ENCODE assay signal across 20 cellular contexts in the genomic region with DNA sequence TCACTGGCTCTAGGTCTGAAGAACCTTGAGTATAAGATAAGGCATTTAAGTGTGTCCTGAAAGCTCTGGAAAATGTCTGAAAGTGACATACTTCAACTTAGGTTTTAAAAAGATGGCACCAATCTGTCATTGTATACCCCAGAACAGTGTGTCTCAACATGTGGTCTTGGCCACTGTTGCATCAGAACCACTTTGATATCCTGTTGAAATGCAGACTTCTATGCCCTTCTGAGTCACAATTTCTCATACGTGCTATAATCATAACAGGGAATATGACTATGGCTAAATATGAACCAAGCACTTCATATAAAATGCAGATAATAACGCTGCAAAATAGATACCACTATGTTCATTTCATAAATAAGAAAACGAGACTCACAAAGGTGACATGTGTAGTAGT.
"Had no signal": no experiment of that assay in that cellular context is flagged by ENCODE, and none has a peak within 500 bp of the region (broad histone marks: within the 10 kb centered on the region; RNA-seq: fewer than 3 reads in every experiment).

No MANE protein-coding gene starts in this region.

- H3K4me3 ChIP-seq: left lung, transverse colon had no signal

- DNase-seq: activated CD4-positive, alpha-beta T cell treated with anti-CD3 and anti-CD28 coated beads, Interleukin-2, amount 50 U/mL, for 1 hour; activated CD8-positive, alpha-beta memory T cell treated with anti-CD3 and anti-CD28 coated beads for 24 hours; activated naive CD4-positive, alpha-beta T cell; activated naive CD8-positive, alpha-beta T cell treated with anti-CD3 and anti-CD28 coated beads, Interleukin-2, amount 10 ng/mL, durations not matched to agents 7 days and 5 days; anterior cingulate cortex; brain microvascular endothelial cell; cerebellar nuclear complex; endodermal cell; erythroblast; foreskin fibroblast; hypothalamus; kidney; left lung; naive thymus-derived CD8-positive, alpha-beta T cell; stimulated activated CD4-positive, alpha-beta T cell treated with anti-CD3 and anti-CD28 coated beads, Interleukin-15, amount 100 ng/mL, for 24 hours; stimulated activated CD4-positive, alpha-beta T cell treated with anti-CD3 and anti-CD28 coated beads, Interleukin-4, amount 100 ng/mL, for 1 hour; stimulated activated naive CD4-positive, alpha-beta T cell; transverse colon had no signal

- H3K36me3 ChIP-seq: brain microvascular endothelial cell, left lung, transverse colon had no signal

- H3K36me3 Mint-ChIP-seq: activated naive CD8-positive, alpha-beta T cell treated with anti-CD3 and anti-CD28 coated beads, Interleukin-2, amount 10 ng/mL, durations not matched to agents 7 days and 5 days had no signal

- ATAC-seq: activated CD4-positive, CD25-positive, alpha-beta regulatory T cell treated with anti-CD3 and anti-CD28 coated beads, Interleukin-2, amount 50 U/mL, for 24 hours; left lung; naive thymus-derived CD8-positive, alpha-beta T cell had no signal

- H3K4me3 Mint-ChIP-seq: activated naive CD8-positive, alpha-beta T cell treated with anti-CD3 and anti-CD28 coated beads, Interleukin-2, amount 10 ng/mL, durations not matched to agents 7 days and 5 days; endodermal cell; memory B cell; naive thymus-derived CD8-positive, alpha-beta T cell had no signal

- H3K4me1 Mint-ChIP-seq: activated naive CD8-positive, alpha-beta T cell treated with anti-CD3 and anti-CD28 coated beads, Interleukin-2, amount 10 ng/mL, durations not matched to agents 7 days and 5 days; endodermal cell; memory B cell; naive thymus-derived CD8-positive, alpha-beta T cell had no signal

- H3K4me1 ChIP-seq: left lung had no signal

- H3K27ac Mint-ChIP-seq: activated naive CD8-positive, alpha-beta T cell treated with anti-CD3 and anti-CD28 coated beads, Interleukin-2, amount 10 ng/mL, durations not matched to agents 7 days and 5 days; endodermal cell; memory B cell; naive thymus-derived CD8-positive, alpha-beta T cell had no signal

- H3K27ac ChIP-seq: brain microvascular endothelial cell, left lung, transverse colon had no signal

- H3K27me3 ChIP-seq: brain microvascular endothelial cell, transverse colon had no signal
